26 cellular contexts compared by ENCODE assay signal in genomic region chr2:22756644-22757043, GRCh38.
"Had no signal": no experiment of that assay in that cellular context is flagged by ENCODE, and none has a peak within 500 bp of the region (broad histone marks: within the 10 kb centered on the region; RNA-seq: fewer than 3 reads in every experiment).

No MANE protein-coding gene starts in this region.

- H3K27me3 ChIP-seq: brain microvascular endothelial cell, esophagus squamous epithelium, gastroesophageal sphincter had no signal

- ATAC-seq: activated CD4-positive, CD25-positive, alpha-beta regulatory T cell treated with anti-CD3 and anti-CD28 coated beads, Interleukin-2, amount 50 U/mL, for 24 hours; activated CD8-positive, alpha-beta T cell treated with anti-CD3 and anti-CD28 coated beads for 36 hours; activated T-cell treated with anti-CD3 and anti-CD28 coated beads, Interleukin-2, amount 50 U/mL, for 4 hours; activated T-helper 17 cell treated with anti-CD3 and anti-CD28 coated beads, Interleukin-2, amount 50 U/mL, for 72 hours; gastroesophageal sphincter; heart right ventricle had no signal

- H3K27ac ChIP-seq: brain microvascular endothelial cell, coronary artery, dorsolateral prefrontal cortex, esophagus squamous epithelium, gastroesophageal sphincter, heart right ventricle, VCaP had no signal

- H3K36me3 ChIP-seq: brain microvascular endothelial cell, esophagus squamous epithelium, gastroesophageal sphincter, heart right ventricle had no signal

- H3K4me3 ChIP-seq: coronary artery, dorsolateral prefrontal cortex, esophagus squamous epithelium, gastroesophageal sphincter, heart right ventricle had no signal

- H3K4me1 ChIP-seq: esophagus squamous epithelium, gastroesophageal sphincter, heart right ventricle had no signal

- DNase-seq: activated B cell treated with CpG ODN at 0.5 μM for 24 hours; activated CD4-positive, alpha-beta T cell treated with anti-CD3 and anti-CD28 coated beads for 48 hours; activated CD4-positive, alpha-beta T cell treated with anti-CD3 and anti-CD28 coated beads, Interleukin-2, amount 50 U/mL, for 1 hour; activated CD4-positive, alpha-beta T cell treated with anti-CD3 and anti-CD28 coated beads, Interleukin-2, amount 50 U/mL, for 48 hours; activated CD8-positive, alpha-beta memory T cell treated with anti-CD3 and anti-CD28 coated beads for 24 hours; activated CD8-positive, alpha-beta T cell treated with anti-CD3 and anti-CD28 coated beads for 36 hours; activated effector memory CD4-positive, alpha-beta T cell treated with Interleukin-2 at 50 U/mL for 16 hours; activated gamma-delta T cell treated with Interleukin-2 at 50 U/mL for 16 hours; activated naive CD4-positive, alpha-beta T cell treated with anti-CD3 and anti-CD28 coated beads, Interleukin-2, amount 50 U/mL, for 16 hours; activated naive CD4-positive, alpha-beta T cell treated with Interleukin-2 at 50 U/mL for 16 hours; activated T-cell treated with anti-CD3 and anti-CD28 coated beads, Interleukin-2, amount 50 U/mL, for 4 hours; amniotic stem cell; anterior cingulate cortex; brain microvascular endothelial cell; dorsolateral prefrontal cortex; effector memory CD4-positive, alpha-beta T cell; erythroblast; esophagus squamous epithelium; foreskin melanocyte; heart right ventricle; T-helper 2 cell had no signal

- H3K9me3 ChIP-seq: esophagus squamous epithelium, gastroesophageal sphincter had no signal
